ENCODE assay signal across 8 cellular contexts in the genomic region with DNA sequence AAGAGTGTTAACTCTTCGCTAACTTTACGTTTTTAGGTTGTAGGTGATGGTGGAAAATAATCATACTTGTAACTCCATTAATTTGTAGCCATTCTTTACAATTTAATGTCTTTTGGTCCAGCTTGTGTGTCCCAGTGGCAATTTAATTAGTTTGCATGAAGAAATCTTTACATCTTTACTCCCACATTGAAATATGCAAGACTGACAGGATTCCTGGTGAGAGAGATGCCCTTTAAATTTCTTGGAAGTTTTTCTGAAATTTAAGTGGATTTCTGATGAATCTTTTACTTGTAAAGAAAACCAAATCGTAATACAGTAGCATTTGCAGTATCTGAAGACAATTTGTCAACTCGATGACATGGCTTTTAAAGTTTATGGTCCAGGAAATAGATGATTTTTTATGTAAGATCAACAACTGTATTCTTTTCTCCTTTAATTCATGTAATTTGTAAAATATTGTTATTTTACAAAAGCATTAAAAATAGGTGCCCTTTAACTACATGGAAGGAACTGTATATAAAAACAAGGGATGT. TPM values are rescaled to one million over a fixed set of nuclear protein-coding genes. Genes with fewer than 3 reads are reported as not detected.
A peak's percentile ranks its signal among the peaks of the same experiment; 100 is the strongest.
DNase-seq lines count a peak whose midpoint lies in the region; ATAC-seq, FAIRE-seq and TF ChIP-seq lines count a peak whose summit lies in the region.

No MANE protein-coding gene starts in this region.

- no peak for TF ChIP-seq CTCF in SK-N-SH (IDR thresholded peaks at IDR 0.05)
- no peak for TF ChIP-seq CTCF in keratinocyte (optimal IDR thresholded peaks at IDR 0.05 in 1 of 3, IDR thresholded peaks at IDR 0.05 in 1 of 3, conservative IDR thresholded peaks at IDR 0.05 in 1 of 3; ENCODE audit: extremely low read depth in 1 of 3, insufficient read depth in 2 of 3, low read length in 3 of 3)

- TF ChIP-seq EP300 in SK-N-SH (IDR thresholded peaks at IDR 0.05; ENCODE audit: borderline replicate concordance in 1 of 2, low read depth in 1 of 2, low read length in 1 of 2), result no peak

- H3K27ac Mint-ChIP-seq in activated naive CD8-positive, alpha-beta T cell treated with anti-CD3 and anti-CD28 coated beads, Interleukin-2, amount 50 U/mL, for 24 hours, result no peak overlapping the region

- no peak overlapping the region for H3K9ac ChIP-seq in SK-N-SH
- H3K9ac ChIP-seq in keratinocyte (ENCODE audit: control insufficient read depth, extremely low read depth, insufficient read depth, low read length), result peak overlapping the region; percentile 85

- CTCF ChIA-PET in SK-N-SH (lab: Yijun Ruan, JAX), result interaction anchor here (1.3 kb wide), 1 partner anchor 232 kb away, joined by 3 read pairs; no protein-coding TSS in a partner anchor

- TF ChIP-seq RAD21 in SK-N-SH (IDR thresholded peaks at IDR 0.05; ENCODE audit: low read length), result no peak

- 89% methylated on average over 4 of the region's 4 CpGs for WGBS in SK-N-SH (ENCODE audit: low lambda C conversion rate)

- peaks cover 49% of the 10 kb centered on the region for H3K4me1 Mint-ChIP-seq in activated naive CD8-positive, alpha-beta T cell treated with anti-CD3 and anti-CD28 coated beads, Interleukin-2, amount 50 U/mL, for 24 hours

- dilution Hi-C loops in keratinocyte (cut with MboI; ENCODE audit: extremely low pct_ligation_motif_present, low sequenced_read_pairs), result no loop called here

- H3K4me3 ChIP-seq in SK-N-SH (ENCODE audit: low read depth in 2 of 2, low read length in 1 of 2) (peak overlapping the region; percentile 70 to 77; a peak in 3 of 4 replicates), keratinocyte (ENCODE audit: control insufficient read depth in 2 of 3, extremely low read depth in 1 of 3, insufficient read depth in 2 of 3, low read depth in 1 of 3, low read length in 3 of 3) (peak overlapping the region; percentile 69 to 89 (median 88))

- H3K4me1 ChIP-seq in SK-N-SH (ENCODE audit: control insufficient read depth in 1 of 2, insufficient read depth in 2 of 2, low read depth in 1 of 2, low read length in 1 of 2) (peaks cover 14 to 21% of the 10 kb centered on the region in 2 experiments; a peak in 3 of 4 replicates), keratinocyte (ENCODE audit: control insufficient read depth, extremely low read depth, insufficient read depth, low read length) (peaks cover 3% of the 10 kb centered on the region)

- no peaks in the 10 kb centered on the region for H3K9me2 ChIP-seq in SK-N-SH

- H3K9me3 ChIP-seq in SK-N-SH, result no peaks in the 10 kb centered on the region
- H3K9me3 ChIP-seq in keratinocyte (ENCODE audit: control insufficient read depth, low read depth, low read length), result no peaks in the 10 kb centered on the region

- peaks cover 2% of the 10 kb centered on the region for H3K36me3 Mint-ChIP-seq in activated naive CD8-positive, alpha-beta T cell treated with anti-CD3 and anti-CD28 coated beads, Interleukin-2, amount 50 U/mL, for 24 hours (ENCODE audit: low read depth)

- H2AFZ ChIP-seq in SK-N-SH (ENCODE audit: low read depth) (no peak overlapping the region), keratinocyte (ENCODE audit: control insufficient read depth, low read length) (no peak overlapping the region)

- H3K27me3 ChIP-seq in SK-N-SH (ENCODE audit: insufficient read depth) (no peaks in the 10 kb centered on the region), keratinocyte (ENCODE audit: control insufficient read depth, extremely low read depth, insufficient read depth, low read length) (no peaks in the 10 kb centered on the region)

- POLR2A ChIA-PET in SK-N-SH (lab: Yijun Ruan, JAX), result no interaction called here

- H3K27ac ChIP-seq in SK-N-SH (ENCODE audit: low read depth in 2 of 2, low read length in 1 of 2) (no peak overlapping the region), keratinocyte (ENCODE audit: control insufficient read depth, insufficient read depth, low read length) (peak overlapping the region; percentile 91), substantia nigra (ENCODE audit: low read depth, low read length, poor library complexity, severe bottlenecking) (peak overlapping the region; percentile 93)

- H3K4me2 ChIP-seq in SK-N-SH (peak overlapping the region; percentile 68; the same call in 1 of the 2 replicates), keratinocyte (ENCODE audit: control insufficient read depth, extremely low read depth, insufficient read depth, low read depth, low read length) (peak overlapping the region; percentile 95)

- no peaks in the 10 kb centered on the region for H3K9me3 Mint-ChIP-seq in activated naive CD8-positive, alpha-beta T cell treated with anti-CD3 and anti-CD28 coated beads, Interleukin-2, amount 50 U/mL, for 24 hours

- ATAC-seq in SK-N-SH treated with all-trans-retinoic acid at 6 μM for 48 hours (no peak), HG03457 (IDR thresholded peaks at IDR 0.05; ENCODE audit: unreplicated experiment) (no peak)
- ATAC-seq in activated naive CD8-positive, alpha-beta T cell treated with anti-CD3 and anti-CD28 coated beads, Interleukin-2, amount 50 U/mL, for 24 hours, result no peak

- H3K9me1 ChIP-seq in keratinocyte (ENCODE audit: control insufficient read depth, extremely low read depth, insufficient read depth, low read length), result no peaks in the 10 kb centered on the region

- H3K36me3 ChIP-seq in SK-N-SH (replicated peaks in 1 of 2; ENCODE audit: control insufficient read depth in 1 of 2, insufficient read depth in 2 of 2, low read length in 1 of 2), result no peaks in the 10 kb centered on the region
- no peaks in the 10 kb centered on the region for H3K36me3 ChIP-seq in keratinocyte (ENCODE audit: control insufficient read depth in 2 of 2, extremely low read depth in 1 of 2, insufficient read depth in 2 of 2, low read length in 2 of 2)

- H3K4me3 Mint-ChIP-seq in activated naive CD8-positive, alpha-beta T cell treated with anti-CD3 and anti-CD28 coated beads, Interleukin-2, amount 50 U/mL, for 24 hours, result peak overlapping the region; percentile 87

- FAIRE-seq in keratinocyte (lab: Jason Lieb, UNC), result no peak

- H3K27me3 Mint-ChIP-seq in activated naive CD8-positive, alpha-beta T cell treated with anti-CD3 and anti-CD28 coated beads, Interleukin-2, amount 50 U/mL, for 24 hours, result no peaks in the 10 kb centered on the region

- DNase-seq in SK-N-SH, result no peak
- DNase-seq in activated naive CD8-positive, alpha-beta T cell treated with anti-CD3 and anti-CD28 coated beads, Interleukin-2, amount 50 U/mL, for 24 hours, result no peak
- no peak for DNase-seq in keratinocyte (ENCODE audit: low read depth, low spot score)
- no peak for DNase-seq in substantia nigra (lab: John Stamatoyannopoulos, UW)
- DNase-seq in NCI-H1105 treated with DMSO at 0.1 percent for 48 hours (lab: John Stamatoyannopoulos, UW), result no peak
- DNase-seq in A172 (ENCODE audit: low spot score), result no peak

- H3K79me2 ChIP-seq in SK-N-SH (ENCODE audit: insufficient read depth), result peaks cover 55% of the 10 kb centered on the region
- H3K79me2 ChIP-seq in keratinocyte (ENCODE audit: control insufficient read depth, insufficient read depth, low read length), result peaks cover 47% of the 10 kb centered on the region

- no peaks in the 10 kb centered on the region for H3F3A ChIP-seq in SK-N-SH (replicated peaks; ENCODE audit: insufficient read depth)

- H4K20me1 ChIP-seq in SK-N-SH (ENCODE audit: insufficient read depth) (peaks cover 6% of the 10 kb centered on the region; the same call in 1 of the 2 replicates), keratinocyte (ENCODE audit: control insufficient read depth, extremely low read depth, insufficient read depth, low read length) (no peaks in the 10 kb centered on the region)

TF ChIP-seq in SK-N-SH, 30 proteins besides CTCF, POLR2A, EP300 and RAD21 (continues in another document):
- no peak for TF ChIP-seq RCOR1 (IDR thresholded peaks at IDR 0.05; ENCODE audit: low read length)
- TF ChIP-seq, protein P1, sequence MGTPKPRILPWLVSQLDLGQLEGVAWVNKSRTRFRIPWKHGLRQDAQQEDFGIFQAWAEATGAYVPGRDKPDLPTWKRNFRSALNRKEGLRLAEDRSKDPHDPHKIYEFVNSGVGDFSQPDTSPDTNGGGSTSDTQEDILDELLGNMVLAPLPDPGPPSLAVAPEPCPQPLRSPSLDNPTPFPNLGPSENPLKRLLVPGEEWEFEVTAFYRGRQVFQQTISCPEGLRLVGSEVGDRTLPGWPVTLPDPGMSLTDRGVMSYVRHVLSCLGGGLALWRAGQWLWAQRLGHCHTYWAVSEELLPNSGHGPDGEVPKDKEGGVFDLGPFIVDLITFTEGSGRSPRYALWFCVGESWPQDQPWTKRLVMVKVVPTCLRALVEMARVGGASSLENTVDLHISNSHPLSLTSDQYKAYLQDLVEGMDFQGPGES (IDR thresholded peaks at IDR 0.05; ENCODE audit: low read depth, low read length), result no peak
- no peak for TF ChIP-seq EZH2phosphoT487 (IDR thresholded peaks at IDR 0.05; ENCODE audit: borderline replicate concordance, low read depth)

TF ChIP-seq in SK-N-SH treated with all-trans-retinoic acid at 6 μM for 48 hours, 23 proteins besides CTCF, POLR2A, EP300 and RAD21 (continues in another document):
- TF ChIP-seq ARNTL (CRISPR knock-in tag; IDR thresholded peaks at IDR 0.05; ENCODE audit: borderline replicate concordance, low read depth), result no peak
- no peak for TF ChIP-seq RARB (CRISPR knock-in tag; IDR thresholded peaks at IDR 0.05)
- TF ChIP-seq PPARA (CRISPR knock-in tag; IDR thresholded peaks at IDR 0.05; ENCODE audit: borderline replicate concordance), result no peak
- no peak for TF ChIP-seq SNAI2 (CRISPR knock-in tag; IDR thresholded peaks at IDR 0.05)
- no peak for TF ChIP-seq ESRRG (CRISPR knock-in tag; IDR thresholded peaks at IDR 0.05)
- TF ChIP-seq TCF4 (CRISPR knock-in tag; IDR thresholded peaks at IDR 0.05; ENCODE audit: borderline replicate concordance), result no peak
- TF ChIP-seq ZNF8 (CRISPR knock-in tag; IDR thresholded peaks at IDR 0.05), result no peak

RNA-seq across cellular contexts. Expression of a gene that starts 3.0 kb away (rescaled TPM):
- 4.0 and 4.6 TPM in 2 replicates for polyA plus RNA-seq in SK-N-SH (2012; rRNA removed)
- polyA plus RNA-seq in SK-N-SH (2012; cell fraction: cytosol; rRNA removed), result 3.1 and 4.0 TPM in 2 replicates
- polyA plus RNA-seq in SK-N-SH (2012; cell fraction: nucleus; rRNA removed), result 5.5 and 6.0 TPM in 2 replicates
- 5.8 to 10.0 TPM (median 8.4 TPM) in 3 replicates for polyA plus RNA-seq in keratinocyte
- polyA plus RNA-seq in keratinocyte (2011; ENCODE audit: low read depth), result 2.9 TPM
- polyA plus RNA-seq in keratinocyte (2011; cell fraction: cytosol; rRNA removed), result 5.0 and 6.7 TPM in 2 replicates
- polyA plus RNA-seq in keratinocyte (2011; cell fraction: nucleus; rRNA removed), result 12.7 and 13.5 TPM in 2 replicates
- polyA plus RNA-seq in keratinocyte (2012; ENCODE audit: low replicate concordance), result 5.5 and 7.3 TPM in 2 replicates
- polyA minus RNA-seq in keratinocyte, result 12.4 to 21.3 TPM (median 15.6 TPM) in 3 replicates
- polyA minus RNA-seq in keratinocyte (2011; cell fraction: cytosol; rRNA and poly(A)+ RNA removed), result 7.3 TPM
- polyA minus RNA-seq in keratinocyte (2011; cell fraction: nucleus; rRNA and poly(A)+ RNA removed), result 13.6 and 34.7 TPM in 2 replicates
- 6.4 and 7.9 TPM in 2 replicates for total RNA-seq in A172 (2014; rRNA removed; shearing (Covaris generic))

Comparison
In these comparisons a context has a peak if more than half of its experiments do, and no peak if none do; other contexts are left out.
1. H3K27ac ChIP-seq: peak in keratinocyte (single experiment) and substantia nigra (single experiment); none in SK-N-SH (0 of 2).